Comparison of ENCODE assay signal across 1 cellular context in the genomic region with DNA sequence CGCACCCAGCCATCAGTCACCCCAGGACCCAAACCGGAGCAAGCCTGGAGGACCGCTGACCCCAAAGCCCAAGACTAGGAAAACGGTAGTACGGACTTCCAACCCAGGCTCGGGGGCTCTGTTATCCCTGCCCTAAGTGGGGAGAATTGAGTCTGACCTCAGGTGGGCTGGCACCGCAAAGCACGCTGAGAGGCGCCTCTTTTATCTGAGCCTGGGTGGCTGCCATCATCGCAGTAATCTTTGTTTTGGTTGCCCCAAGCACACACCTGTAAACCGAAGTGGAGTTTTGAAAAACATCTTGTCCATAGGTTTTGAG.
TF ChIP-seq lines count a peak whose summit lies in the region.

No MANE protein-coding gene starts in this region.

TF ChIP-seq in HepG2, 621 proteins besides CTCF, POLR2A, EP300 and RAD21 (continued from another document):
- TF ChIP-seq, protein P1, sequence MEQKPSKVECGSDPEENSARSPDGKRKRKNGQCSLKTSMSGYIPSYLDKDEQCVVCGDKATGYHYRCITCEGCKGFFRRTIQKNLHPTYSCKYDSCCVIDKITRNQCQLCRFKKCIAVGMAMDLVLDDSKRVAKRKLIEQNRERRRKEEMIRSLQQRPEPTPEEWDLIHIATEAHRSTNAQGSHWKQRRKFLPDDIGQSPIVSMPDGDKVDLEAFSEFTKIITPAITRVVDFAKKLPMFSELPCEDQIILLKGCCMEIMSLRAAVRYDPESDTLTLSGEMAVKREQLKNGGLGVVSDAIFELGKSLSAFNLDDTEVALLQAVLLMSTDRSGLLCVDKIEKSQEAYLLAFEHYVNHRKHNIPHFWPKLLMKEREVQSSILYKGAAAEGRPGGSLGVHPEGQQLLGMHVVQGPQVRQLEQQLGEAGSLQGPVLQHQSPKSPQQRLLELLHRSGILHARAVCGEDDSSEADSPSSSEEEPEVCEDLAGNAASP (CRISPR knock-in tag; IDR thresholded peaks at IDR 0.05; ENCODE audit: borderline replicate concordance) = no peak
